Comparison of ENCODE assay signal across 31 cellular contexts in the genomic region with DNA sequence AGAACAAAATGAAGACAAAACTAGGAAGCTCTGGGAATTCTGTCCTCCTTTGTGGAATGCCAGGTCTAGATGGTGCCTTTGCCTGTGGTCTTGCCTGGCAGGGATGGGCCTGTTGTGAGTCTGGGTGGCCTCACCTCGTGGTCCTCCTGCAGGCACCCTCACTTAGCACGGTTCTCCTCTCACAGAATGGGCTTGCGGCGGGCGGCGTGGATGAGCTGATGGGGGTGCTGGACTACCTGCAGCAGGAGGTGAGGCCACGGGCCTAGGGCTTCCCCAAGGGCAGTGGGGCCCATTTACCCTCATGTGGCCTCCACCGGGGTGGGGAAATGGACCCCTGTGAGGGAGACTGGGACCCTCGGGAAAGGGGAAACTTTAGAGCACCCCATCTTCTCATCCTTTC. TPM values are rescaled to one million over a fixed set of nuclear protein-coding genes. Genes with fewer than 3 reads are reported as not detected.
A peak's percentile ranks its signal among the peaks of the same experiment; 100 is the strongest.
DNase-seq lines count a peak whose midpoint lies in the region; ATAC-seq lines count a peak whose summit lies in the region.
"Had no signal": no experiment of that assay in that cellular context is flagged by ENCODE, and none has a peak within 500 bp of the region (broad histone marks: within the 10 kb centered on the region; RNA-seq: fewer than 3 reads in every experiment).

No MANE protein-coding gene starts in this region.

- H3K9ac ChIP-seq in Karpas-422 (ENCODE audit: low read length): no peak overlapping the region
- H3K9ac ChIP-seq in neuronal stem cell (ENCODE audit: low read depth, low read length, poor library complexity): no peak overlapping the region
- H3K9ac ChIP-seq: BLaER1; BLaER1 treated with 17β-estradiol and CSF1 and Interleukin-3, amounts not matched to agents 10 nM and 100 nM had no signal

- no peaks in the 10 kb centered on the region for H3K79me1 ChIP-seq in neuronal stem cell (ENCODE audit: low read depth, low read length)

- H3K36me3 ChIP-seq in Karpas-422 (ENCODE audit: insufficient read depth, low read length): no peaks in the 10 kb centered on the region
- no peaks in the 10 kb centered on the region for H3K36me3 ChIP-seq in neuronal stem cell (replicated peaks in 1 of 2; ENCODE audit: control insufficient read depth in 2 of 2, insufficient read depth in 2 of 2, low read length in 2 of 2)
- H3K36me3 ChIP-seq: BE2C; BLaER1; BLaER1 treated with 17β-estradiol and CSF1 and Interleukin-3, amounts not matched to agents 10 nM and 100 nM had no signal

- H3K27ac ChIP-seq in Karpas-422 (ENCODE audit: low read length) (no peak overlapping the region), neuronal stem cell (replicated peaks; ENCODE audit: low read length) (no peak overlapping the region)
- H3K27ac ChIP-seq: 22Rv1; A549; BLaER1; BLaER1 treated with 17β-estradiol and CSF1 and Interleukin-3, amounts not matched to agents 10 nM and 100 nM; C4-2B had no signal

- H2BK5ac ChIP-seq in neuronal stem cell (ENCODE audit: low read length): no peak overlapping the region

- H2AK5ac ChIP-seq in neuronal stem cell (ENCODE audit: low read depth, low read length): peak overlapping the region; percentile 54

- peaks cover 6% of the 10 kb centered on the region for H3K4me1 Mint-ChIP-seq in memory B cell
- H3K4me1 Mint-ChIP-seq: CD14-positive monocyte had no signal

- H2AFZ ChIP-seq in Karpas-422 (ENCODE audit: low read length) (no peak overlapping the region), neuronal stem cell (ENCODE audit: low read length) (no peak overlapping the region)

- H3K4me3 ChIP-seq in Karpas-422 (ENCODE audit: low read length) (peak overlapping the region; percentile 51; the same call in 1 of the 2 replicates), neuronal stem cell (ENCODE audit: low read length in 2 of 2) (no peak overlapping the region)
- H3K4me3 ChIP-seq: A549; BLaER1; BLaER1 treated with 17β-estradiol and CSF1 and Interleukin-3, amounts not matched to agents 10 nM and 100 nM had no signal

- no peaks in the 10 kb centered on the region for H3K9me3 Mint-ChIP-seq in memory B cell
- H3K9me3 Mint-ChIP-seq: CD4-positive, alpha-beta memory T cell; CD4-positive, alpha-beta T cell; CD4-positive, CD25-positive, alpha-beta regulatory T cell; CD8-positive, alpha-beta memory T cell; CD8-positive, alpha-beta T cell had no signal

- no peaks in the 10 kb centered on the region for H3K9me2 ChIP-seq in Karpas-422 (replicated peaks; ENCODE audit: insufficient read depth, low read length)

- H4K91ac ChIP-seq in neuronal stem cell (ENCODE audit: low read depth, low read length, poor library complexity): no peak overlapping the region

- no peaks in the 10 kb centered on the region for H3K79me2 ChIP-seq in Karpas-422 (ENCODE audit: low read length)

- peaks cover 14% of the 10 kb centered on the region for H3K27me3 Mint-ChIP-seq in memory B cell
- H3K27me3 Mint-ChIP-seq: CD4-positive, alpha-beta memory T cell; CD4-positive, alpha-beta T cell had no signal

- H3K4me1 ChIP-seq in Karpas-422 (ENCODE audit: low read length) (peaks cover 10% of the 10 kb centered on the region), neuronal stem cell (ENCODE audit: control insufficient read depth in 2 of 2, insufficient read depth in 1 of 2, low read depth in 1 of 2, low read length in 2 of 2) (peaks cover 0 to under 1% of the 10 kb centered on the region in 2 donors)
- H3K4me1 ChIP-seq: A549, BE2C had no signal

- H3K4ac ChIP-seq in neuronal stem cell (ENCODE audit: low read length): no peak overlapping the region

- H3K9me3 ChIP-seq in Karpas-422 (ENCODE audit: low read length) (no peaks in the 10 kb centered on the region), neuronal stem cell (replicated peaks in 1 of 2; ENCODE audit: control insufficient read depth in 2 of 2, insufficient read depth in 1 of 2, low read depth in 1 of 2, low read length in 2 of 2) (no peaks in the 10 kb centered on the region)
- H3K9me3 ChIP-seq: A549; BE2C; BLaER1; BLaER1 treated with 17β-estradiol and CSF1 and Interleukin-3, amounts not matched to agents 10 nM and 100 nM; Caco-2 had no signal

- no peak overlapping the region for H3K27ac Mint-ChIP-seq in memory B cell
- H3K27ac Mint-ChIP-seq: B cell; CD4-positive, alpha-beta memory T cell; CD4-positive, alpha-beta T cell; CD8-positive, alpha-beta memory T cell; CD8-positive, alpha-beta T cell had no signal

- H2BK15ac ChIP-seq in neuronal stem cell (ENCODE audit: low read length): no peak overlapping the region

- no peak overlapping the region for H2BK120ac ChIP-seq in neuronal stem cell (ENCODE audit: low read depth, low read length)

- H3K27me3 ChIP-seq in Karpas-422 (ENCODE audit: low read length): no peaks in the 10 kb centered on the region
- peaks cover 0 to 20% (median 11%) of the 10 kb centered on the region in 3 experiments for H3K27me3 ChIP-seq in neuronal stem cell (ENCODE audit: control insufficient read depth in 3 of 3, insufficient read depth in 3 of 3, low read depth in 1 of 3, low read length in 3 of 3)
- H3K27me3 ChIP-seq: BE2C; BLaER1; BLaER1 treated with 17β-estradiol and CSF1 and Interleukin-3, amounts not matched to agents 10 nM and 100 nM had no signal

- H3K36me3 Mint-ChIP-seq in memory B cell: no peaks in the 10 kb centered on the region
- H3K36me3 Mint-ChIP-seq: CD14-positive monocyte; CD4-positive, alpha-beta memory T cell; CD4-positive, CD25-positive, alpha-beta regulatory T cell; CD8-positive, alpha-beta memory T cell; CD8-positive, alpha-beta T cell had no signal

- H2BK12ac ChIP-seq in neuronal stem cell (ENCODE audit: low read length): no peak overlapping the region

- no peak overlapping the region for H4K8ac ChIP-seq in neuronal stem cell (ENCODE audit: low read depth, low read length)

- no peak for DNase-seq in Karpas-422
- DNase-seq in memory B cell (ENCODE audit: low spot score in 2 of 2): no peak
- DNase-seq in neuronal stem cell (ENCODE audit: low spot score): no peak
- DNase-seq in DMS53 (lab: John Stamatoyannopoulos, UW): no peak
- DNase-seq: 8988T; ACHN; AML-193; BE2C; Calu3; CD4-positive, alpha-beta memory T cell; CD4-positive, alpha-beta T cell; CD4-positive, CD25-positive, alpha-beta regulatory T cell; CD8-positive, alpha-beta memory T cell; CD8-positive, alpha-beta T cell; COR-L47; DMS 273 treated with DMSO at 0.1 percent for 48 hours; DMS153; DMS79; DMS79 treated with DMSO at 0.1 percent for 48 hours; DND-41; EL had no signal

- ATAC-seq in memory B cell (ENCODE audit: low read depth) (no peak), HG02981 (IDR thresholded peaks at IDR 0.05; ENCODE audit: unreplicated experiment) (no peak), GM18909 (IDR thresholded peaks at IDR 0.05; ENCODE audit: poor library complexity, unreplicated experiment) (no peak)
- ATAC-seq: A549; CD8-positive, alpha-beta T cell had no signal

- H3K4me3 Mint-ChIP-seq in memory B cell: peak overlapping the region; percentile 38
- H3K4me3 Mint-ChIP-seq: B cell; CD14-positive monocyte; CD4-positive, alpha-beta memory T cell; CD4-positive, alpha-beta T cell; CD4-positive, CD25-positive, alpha-beta regulatory T cell; CD8-positive, alpha-beta memory T cell; CD8-positive, alpha-beta T cell had no signal

- H3K4me2 ChIP-seq in Karpas-422 (ENCODE audit: low read depth, low read length, poor library complexity, severe bottlenecking) (no peak overlapping the region), neuronal stem cell (ENCODE audit: insufficient read depth, low read length, poor library complexity, severe bottlenecking) (no peak overlapping the region)
- H3K4me2 ChIP-seq: A549; BLaER1; BLaER1 treated with 17β-estradiol and CSF1 and Interleukin-3, amounts not matched to agents 10 nM and 100 nM had no signal

- H3K18ac ChIP-seq in neuronal stem cell (ENCODE audit: low read length): no peak overlapping the region

- H3K14ac ChIP-seq in neuronal stem cell (ENCODE audit: low read length): no peak overlapping the region

- no peaks in the 10 kb centered on the region for H4K20me1 ChIP-seq in Karpas-422 (ENCODE audit: insufficient read depth, low read depth, low read length)
- H4K20me1 ChIP-seq: BLaER1; BLaER1 treated with 17β-estradiol and CSF1 and Interleukin-3, amounts not matched to agents 10 nM and 100 nM had no signal

- no peak overlapping the region for H3K23ac ChIP-seq in neuronal stem cell (ENCODE audit: low read depth, low read length, poor library complexity)

- WGBS in neuronal stem cell (ENCODE audit: extremely low coverage in 2 of 2, insufficient read length in 2 of 2, insufficient replicate concordance in 1 of 2), 2 donors: no CpG with 5 or more reads among the region's 9 CpGs

RNA-seq across cellular contexts. Expression of a gene that starts 42.3 kb away (rescaled TPM):
- total RNA-seq in Karpas-422 (2014; rRNA removed; shearing (Covaris generic); ENCODE audit: low replicate concordance): 0.11 TPM in 1 of 2 replicates, not detected in the other
- polyA plus RNA-seq in neuronal stem cell (2013, experiment 1 of 2): 0.08 TPM
- polyA plus RNA-seq in neuronal stem cell (2013, experiment 2 of 2): 0.07 TPM
